10 cellular contexts compared by ENCODE assay signal in genomic region chr17:50058296-50058945, GRCh38. TPM values are rescaled to one million over a fixed set of nuclear protein-coding genes. Genes with fewer than 3 reads are reported as not detected.
DNase-seq lines count a peak whose midpoint lies in the region; ATAC-seq, FAIRE-seq and TF ChIP-seq lines count a peak whose summit lies in the region.
"Had no signal": no experiment of that assay in that cellular context is flagged by ENCODE, and none has a peak within 500 bp of the region (broad histone marks: within the 10 kb centered on the region; RNA-seq: fewer than 3 reads in every experiment).

No MANE protein-coding gene starts in this region.

- TF ChIP-seq RAD21 in A549 (conservative IDR thresholded peaks at IDR 0.05 in 1 of 2, IDR thresholded peaks at IDR 0.05 in 1 of 2) (no peak), neural cell (conservative IDR thresholded peaks at IDR 0.05) (no peak)

- FAIRE-seq in A549 (lab: Jason Lieb, UNC): peak; percentile 54

- no peak overlapping the region for H2AK5ac ChIP-seq in mesendoderm (ENCODE audit: low read length)

- no peak overlapping the region for H3K9ac ChIP-seq in neural cell (ENCODE audit: low read length)
- H3K9ac ChIP-seq in mesendoderm (ENCODE audit: low read length): no peak overlapping the region

- H3K9me2 ChIP-seq in neural cell (ENCODE audit: insufficient read depth, low read length): no peaks in the 10 kb centered on the region

- H3K4me2 ChIP-seq in A549: peak overlapping the region; percentile 91
- H3K4me2 ChIP-seq in neural cell (ENCODE audit: low read length): no peak overlapping the region
- H3K4me2 ChIP-seq in mesendoderm (ENCODE audit: low read length): no peak overlapping the region

- peaks cover 54% of the 10 kb centered on the region for H3K36me3 ChIP-seq in MG63
- H3K36me3 ChIP-seq in neural cell (ENCODE audit: insufficient read depth, low read length): no peaks in the 10 kb centered on the region
- no peaks in the 10 kb centered on the region for H3K36me3 ChIP-seq in mesendoderm (ENCODE audit: control insufficient read depth, insufficient read depth, low read length)

- no peaks in the 10 kb centered on the region for H3K79me1 ChIP-seq in mesendoderm (ENCODE audit: low read length)

- DNase-seq in A549 (ENCODE audit: low read depth in 1 of 2, low spot score in 1 of 2) (no peak), MG63 (no peak), epithelial cell of proximal tubule (ENCODE audit: low read depth) (no peak), DMS153 (lab: John Stamatoyannopoulos, UW) (no peak), CD1c-positive myeloid dendritic cell (ENCODE audit: extremely low spot score) (no peak), mesendoderm (no peak), HEK293T (ENCODE audit: extremely low spot score) (no peak)
- DNase-seq: activated naive CD4-positive, alpha-beta T cell treated with anti-CD3 and anti-CD28 coated beads, Interleukin-2, amount 10 ng/mL, durations not matched to agents 7 days and 5 days had no signal

- H3K79me2 ChIP-seq in neural cell (replicated peaks; ENCODE audit: insufficient read depth, low read length) (no peaks in the 10 kb centered on the region), mesendoderm (ENCODE audit: control insufficient read depth, insufficient read depth, low read length) (no peaks in the 10 kb centered on the region)

- H3K4me1 ChIP-seq in A549 (peaks cover 72% of the 10 kb centered on the region), mesendoderm (ENCODE audit: control insufficient read depth, low read depth, low read length) (peaks cover 6% of the 10 kb centered on the region)

- no peak for ATAC-seq in A549
- ATAC-seq: activated CD4-positive, CD25-positive, alpha-beta regulatory T cell treated with anti-CD3 and anti-CD28 coated beads, Interleukin-2, amount 50 U/mL, for 24 hours had no signal

- H3K4ac ChIP-seq in mesendoderm (ENCODE audit: low read depth, low read length): no peak overlapping the region

- H3K56ac ChIP-seq in mesendoderm (ENCODE audit: low read length): no peak overlapping the region

- H4K8ac ChIP-seq in mesendoderm (ENCODE audit: low read depth, low read length): no peak overlapping the region

- H2AFZ ChIP-seq in neural cell (ENCODE audit: low read depth, low read length): no peak overlapping the region

- H4K20me1 ChIP-seq in neural cell (ENCODE audit: insufficient read depth): no peaks in the 10 kb centered on the region

- POLR2A ChIA-PET in A549 (lab: Yijun Ruan, JAX) (interaction anchor here (7.5 kb wide), 1 partner anchor 30 kb away, joined by 140 read pairs; no protein-coding TSS in a partner anchor), HEK293T (lab: Yijun Ruan, JAX) (no interaction called here)

- H3K18ac ChIP-seq in mesendoderm (ENCODE audit: low read length): no peak overlapping the region

- no peak overlapping the region for H2BK15ac ChIP-seq in mesendoderm (replicated peaks; ENCODE audit: low read depth)

- no peak overlapping the region for H4K5ac ChIP-seq in mesendoderm (ENCODE audit: low read length)

- H2BK5ac ChIP-seq in mesendoderm (ENCODE audit: low read length): no peak overlapping the region

- H3F3A ChIP-seq in neural cell (ENCODE audit: insufficient read depth, low read length, poor library complexity, severe bottlenecking): peaks cover 4% of the 10 kb centered on the region

- H3K27ac ChIP-seq in A549 (peak overlapping the region; percentile 92 to 97), neural cell (ENCODE audit: low read length) (no peak overlapping the region), mesendoderm (ENCODE audit: low read depth, low read length) (no peak overlapping the region)

- H3K27me3 ChIP-seq in MG63 (no peaks in the 10 kb centered on the region), neural cell (ENCODE audit: insufficient read depth, low read depth, low read length) (no peaks in the 10 kb centered on the region), mesendoderm (ENCODE audit: insufficient read depth, low read length, poor library complexity) (no peaks in the 10 kb centered on the region)

- TF ChIP-seq EP300 in A549 (IDR thresholded peaks at IDR 0.05) (no peak), neural cell (conservative IDR thresholded peaks at IDR 0.05; ENCODE audit: poor library complexity, severe bottlenecking) (no peak)

- no peak overlapping the region for H2BK120ac ChIP-seq in mesendoderm (ENCODE audit: low read depth, low read length)

- no peak for TF ChIP-seq POLR2A in A549 (IDR thresholded peaks at IDR 0.05; ENCODE audit: low read length)

- H3K4me3 ChIP-seq in A549: peak overlapping the region; percentile 77
- peak overlapping the region; percentile 89 for H3K4me3 ChIP-seq in MG63
- H3K4me3 ChIP-seq in epithelial cell of proximal tubule (ENCODE audit: low read depth, low read length): peak overlapping the region; percentile 89
- peak overlapping the region; percentile 95 for H3K4me3 ChIP-seq in neural cell (ENCODE audit: low read length)
- H3K4me3 ChIP-seq in mesendoderm (ENCODE audit: low read length): no peak overlapping the region

- no peak overlapping the region for H3K23ac ChIP-seq in mesendoderm (ENCODE audit: low read length)

- TF ChIP-seq CTCF in A549 (IDR thresholded peaks at IDR 0.05) (no peak), epithelial cell of proximal tubule (conservative IDR thresholded peaks at IDR 0.05; ENCODE audit: low read depth, low read length) (no peak), neural cell (IDR thresholded peaks at IDR 0.05; ENCODE audit: poor library complexity, severe bottlenecking) (no peak)

- 76% methylated on average over 10 of the region's 10 CpGs for WGBS in A549 (ENCODE audit: missing lambda C conversion rate)
- WGBS in mesendoderm (ENCODE audit: extremely low coverage, insufficient coverage, low lambda C conversion rate): no CpG with 5 or more reads among the region's 10 CpGs

- CTCF ChIA-PET in A549 (lab: Yijun Ruan, JAX): interaction anchor here (0.8 to 22.1 kb wide), 8 partner anchors 8 to 178 kb away, joined by 3 to 473 read pairs (median 154); partner anchors contain the start of gene PDK2
- CTCF ChIA-PET in HEK293T (lab: Yijun Ruan, JAX): interaction anchor here (0.6 to 1.0 kb wide), 3 partner anchors 22 to 35 kb away, joined by 3 to 4 read pairs (median 3); no protein-coding TSS in a partner anchor

- H3K9me3 ChIP-seq in A549 (no peaks in the 10 kb centered on the region), MG63 (no peaks in the 10 kb centered on the region), neural cell (ENCODE audit: low read length) (no peaks in the 10 kb centered on the region)

TF ChIP-seq in A549, 52 proteins besides CTCF, POLR2A, EP300 and RAD21:
- no peak for TF ChIP-seq JUN (IDR thresholded peaks at IDR 0.05)
- no peak for TF ChIP-seq ESRRA (IDR thresholded peaks at IDR 0.05; ENCODE audit: borderline replicate concordance, low read length)
- no peak for TF ChIP-seq TFCP2L1 (CRISPR knock-in tag; IDR thresholded peaks at IDR 0.05)

TF ChIP-seq in neural cell, 6 proteins besides CTCF, POLR2A, EP300 and RAD21 (continues in another document):
- no peak for TF ChIP-seq SMC3 (conservative IDR thresholded peaks at IDR 0.05; ENCODE audit: poor library complexity)
- no peak for TF ChIP-seq POLR2AphosphoS5 (IDR thresholded peaks at IDR 0.05)
- no peak for TF ChIP-seq MXI1 (conservative IDR thresholded peaks at IDR 0.05; ENCODE audit: poor library complexity, severe bottlenecking)
- TF ChIP-seq EZH2 (IDR thresholded peaks at IDR 0.05; ENCODE audit: borderline replicate concordance, insufficient read depth, low read length, poor library complexity, severe bottlenecking): no peak

TF ChIP-seq in HEK293T, 16 proteins besides CTCF, POLR2A, EP300 and RAD21:
- no peak for TF ChIP-seq ELF4 (IDR thresholded peaks at IDR 0.05)

RNA-seq across cellular contexts. Expression of gene ITGA3, which starts 2.5 kb away (rescaled TPM):
- polyA plus RNA-seq in A549 (2011; rRNA removed) (141 and 181 TPM in 2 replicates), A549 (2017; fragmentation: RNase III; extraction: RNeasy Plus Mini Kit Qiagen cat#74134 plus additional on column Dnase treatment) (248 to 268 TPM (median 256 TPM) in 3 replicates), neural cell (33.0 and 37.2 TPM in 2 replicates)
- polyA plus RNA-seq in A549 (2012; cell fraction: cytosol; rRNA removed): 182 and 240 TPM in 2 replicates
- 975 and 1,352 TPM in 2 replicates for polyA plus RNA-seq in A549 (2012; cell fraction: nucleus; rRNA removed)
- polyA minus RNA-seq in A549 (2011; rRNA and poly(A)+ RNA removed): 337 and 368 TPM in 2 replicates
- total RNA-seq in MG63 (2014; rRNA removed; shearing (Covaris generic); ENCODE audit: low replicate concordance): 162 and 248 TPM in 2 replicates
- 630 and 668 TPM in 2 replicates for total RNA-seq in epithelial cell of proximal tubule
- 38.1 and 53.8 TPM in 2 replicates for polyA minus RNA-seq in neural cell
- polyA plus RNA-seq in mesendoderm (2013, experiment 1 of 2): 13.0 TPM
- polyA plus RNA-seq in mesendoderm (2013, experiment 2 of 2): 13.2 TPM

RNA-seq across cellular contexts. Expression of gene PDK2, which starts 36.7 kb away (rescaled TPM):
- polyA plus RNA-seq in A549 (2011; rRNA removed) (28.5 and 34.4 TPM in 2 replicates), A549 (2017; fragmentation: RNase III; extraction: RNeasy Plus Mini Kit Qiagen cat#74134 plus additional on column Dnase treatment) (14.1 to 19.8 TPM (median 15.2 TPM) in 3 replicates), neural cell (36.2 and 41.7 TPM in 2 replicates)
- 59.2 and 79.0 TPM in 2 replicates for polyA plus RNA-seq in A549 (2012; cell fraction: cytosol; rRNA removed)
- 67.5 and 95.4 TPM in 2 replicates for polyA plus RNA-seq in A549 (2012; cell fraction: nucleus; rRNA removed)
- 65.2 and 71.3 TPM in 2 replicates for polyA minus RNA-seq in A549 (2011; rRNA and poly(A)+ RNA removed)
- total RNA-seq in MG63 (2014; rRNA removed; shearing (Covaris generic); ENCODE audit: low replicate concordance): 16.9 and 25.8 TPM in 2 replicates
- total RNA-seq in epithelial cell of proximal tubule: 6.1 and 17.5 TPM in 2 replicates
- 31.9 and 37.3 TPM in 2 replicates for polyA minus RNA-seq in neural cell
- 10.1 TPM for polyA plus RNA-seq in mesendoderm (2013, experiment 1 of 2)
- polyA plus RNA-seq in mesendoderm (2013, experiment 2 of 2): 11.8 TPM

Comparison
In these comparisons a context has a peak if more than half of its experiments do, and no peak if none do; other contexts are left out.
1. H3K27ac ChIP-seq: peak in A549 (2 of 2); none in neural cell (single experiment) and mesendoderm (single experiment).